In the genomic region with DNA sequence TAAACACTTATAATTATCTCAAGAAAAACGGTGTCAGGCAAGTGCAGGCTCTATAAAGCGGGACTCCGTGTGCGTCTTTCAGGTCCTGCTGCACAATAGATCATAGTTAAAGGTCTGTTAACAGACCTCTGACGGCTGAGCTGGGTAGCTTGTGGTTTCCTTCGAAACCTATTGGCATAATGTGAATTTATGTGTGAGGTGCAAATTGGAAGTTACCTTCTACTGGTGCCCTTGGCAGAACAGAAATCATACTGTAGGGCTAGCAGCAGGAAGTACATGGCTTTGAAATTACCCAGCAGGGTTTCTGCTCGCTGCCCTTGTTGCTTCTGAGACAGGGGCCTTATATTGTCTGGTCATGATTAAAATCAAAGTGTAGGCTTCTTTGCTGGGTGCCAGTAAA, we compare ENCODE assay signal across 19 cellular contexts.
DNase-seq lines count a peak whose midpoint lies in the region; ATAC-seq, FAIRE-seq and TF ChIP-seq lines count a peak whose summit lies in the region.
"Had no signal": no experiment of that assay in that cellular context is flagged by ENCODE, and none has a peak within 500 bp of the region (broad histone marks: within the 10 kb centered on the region; RNA-seq: fewer than 3 reads in every experiment).

No MANE protein-coding gene starts in this region.

- no peaks in the 10 kb centered on the region for H3K27me3 ChIP-seq in bronchial epithelial cell (ENCODE audit: control insufficient read depth, insufficient read depth, low read length)

- H3K4me3 ChIP-seq in bronchial epithelial cell (ENCODE audit: low read depth, low read length): no peak overlapping the region

- DNase-seq in NCI-H1417 (lab: John Stamatoyannopoulos, UW): peak in 2 of 3 experiments; percentile 14 to 50
- no peak for DNase-seq in NCI-H1417 treated with DMSO at 0.1 percent for 48 hours (lab: John Stamatoyannopoulos, UW)
- DNase-seq in NCI-H69 (lab: John Stamatoyannopoulos, UW): peak; percentile 78
- DNase-seq in bronchial epithelial cell (ENCODE audit: low read depth): no peak
- DNase-seq in retina: peak; percentile 16
- no peak for DNase-seq in NCI-H1092 (lab: John Stamatoyannopoulos, UW)
- DNase-seq: Caco-2; CD4-positive, CD25-positive, alpha-beta regulatory T cell; DMS153; GF-D8; NCI-H1105 treated with DMSO at 0.1 percent for 48 hours; NCI-H187 treated with DMSO at 0.1 percent for 48 hours; NCI-H345; NCI-H524 treated with DMSO at 0.1 percent for 48 hours; SHP77 had no signal

- no peaks in the 10 kb centered on the region for H3K36me3 ChIP-seq in bronchial epithelial cell (ENCODE audit: control insufficient read depth, insufficient read depth, low read length)

- ATAC-seq in GM21381 (IDR thresholded peaks at IDR 0.05; ENCODE audit: unreplicated experiment) (no peak), GM18858 (IDR thresholded peaks at IDR 0.05; ENCODE audit: unreplicated experiment) (no peak)

- no peak for TF ChIP-seq CTCF in bronchial epithelial cell (IDR thresholded peaks at IDR 0.05; ENCODE audit: insufficient read depth, low read length, severe bottlenecking)

- peak; percentile 77 for FAIRE-seq in bronchial epithelial cell (lab: Jason Lieb, UNC)
- FAIRE-seq: H54, RCC 7860 had no signal

Comparison
In these comparisons a context has a peak if more than half of its experiments do, and no peak if none do; other contexts are left out.
1. DNase-seq: peak in NCI-H1417 (2 of 3), NCI-H69 (single experiment) and retina (single experiment); none in NCI-H1417 treated with DMSO at 0.1 percent for 48 hours (single experiment), bronchial epithelial cell (single experiment) and NCI-H1092 (single experiment).